In genomic region chr10:125607689-125608290, GRCh38 we compare ENCODE assay signal across 28 cellular contexts.
"Had no signal": no experiment of that assay in that cellular context is flagged by ENCODE, and none has a peak within 500 bp of the region (broad histone marks: within the 10 kb centered on the region; RNA-seq: fewer than 3 reads in every experiment).

No MANE protein-coding gene starts in this region.

- H3K9me3 ChIP-seq: left ventricle myocardium inferior, lower lobe of right lung, pancreas, right lobe of liver, suprapubic skin, thyroid gland had no signal

- H3K4me1 ChIP-seq: foreskin keratinocyte, left ventricle myocardium inferior, lower lobe of right lung, neural progenitor cell, pancreas, right lobe of liver, spleen, suprapubic skin, thyroid gland had no signal

- H3K9ac ChIP-seq: neural progenitor cell had no signal

- H3K27me3 Mint-ChIP-seq: progenitor cell of endocrine pancreas, type B pancreatic cell had no signal

- DNase-seq: cerebellar nuclear complex; dorsolateral prefrontal cortex; effector CD8-positive, alpha-beta T cell; erythroblast; foreskin keratinocyte; immature natural killer cell; left cardiac atrium; left ventricle myocardium inferior; lower lobe of right lung; mesenchymal stem cell; midbrain; nucleus accumbens; pancreas; right lobe of liver; spleen; stimulated activated CD4-positive, alpha-beta T cell treated with anti-CD3 and anti-CD28 coated beads, Interleukin-15, amount 100 ng/mL, for 24 hours; stimulated activated CD4-positive, alpha-beta T cell treated with anti-CD3 and anti-CD28 coated beads, Interleukin-1b, Interleukin-23, amount 100 ng/mL, for 48 hours; stimulated activated CD4-positive, alpha-beta T cell treated with anti-CD3 and anti-CD28 coated beads, Interleukin-4, amount 100 ng/mL, for 4 hours; stimulated activated naive CD4-positive, alpha-beta T cell; thyroid gland had no signal

- H2AFZ ChIP-seq: neural progenitor cell had no signal

- H3K4me3 Mint-ChIP-seq: immature natural killer cell; natural killer cell treated with Interleukin-12 subunit alpha and Interleukin-12 subunit beta and Interleukin-15 and Interleukin-18, amount 100 ng/mL, for 72 hours; neural progenitor cell; type B pancreatic cell had no signal

- H3K9me3 Mint-ChIP-seq: immature natural killer cell; natural killer cell treated with Interleukin-12 subunit alpha and Interleukin-12 subunit beta and Interleukin-15 and Interleukin-18, amount 100 ng/mL, for 72 hours; type B pancreatic cell had no signal

- H3K4me3 ChIP-seq: dorsolateral prefrontal cortex, left ventricle myocardium inferior, lower lobe of right lung, neural progenitor cell, pancreas, right lobe of liver, spleen, suprapubic skin, thyroid gland had no signal

- H3K36me3 Mint-ChIP-seq: immature natural killer cell; natural killer cell treated with Interleukin-12 subunit alpha and Interleukin-12 subunit beta and Interleukin-15 and Interleukin-18, amount 100 ng/mL, for 72 hours; neural progenitor cell; type B pancreatic cell had no signal

- FAIRE-seq: colon, keratinocyte, pancreas, urothelium cell line had no signal

- H3K4me1 Mint-ChIP-seq: immature natural killer cell had no signal

- H3K36me3 ChIP-seq: left ventricle myocardium inferior, lower lobe of right lung, neural progenitor cell, pancreas, right lobe of liver, spleen, suprapubic skin, thyroid gland had no signal

- H3K27ac ChIP-seq: dorsolateral prefrontal cortex, foreskin keratinocyte, left ventricle myocardium inferior, lower lobe of right lung, neural progenitor cell, pancreas, right lobe of liver, spleen, suprapubic skin, thyroid gland had no signal

- ATAC-seq: foreskin keratinocyte; left cardiac atrium; lower lobe of right lung; natural killer cell treated with Interleukin-12 subunit alpha and Interleukin-12 subunit beta and Interleukin-15 and Interleukin-18, amount 100 ng/mL, for 72 hours; pancreas; right lobe of liver had no signal

- H3K27me3 ChIP-seq: neural progenitor cell, pancreas, right lobe of liver, thyroid gland had no signal

- H3K27ac Mint-ChIP-seq: immature natural killer cell; natural killer cell treated with Interleukin-12 subunit alpha and Interleukin-12 subunit beta and Interleukin-15 and Interleukin-18, amount 100 ng/mL, for 72 hours; progenitor cell of endocrine pancreas; type B pancreatic cell had no signal

- H3K4me2 ChIP-seq: neural progenitor cell had no signal
